Comparison of ENCODE assay signal across 8 cellular contexts in genomic region chr13:100673376-100673830, GRCh38. TPM values are rescaled to one million over a fixed set of nuclear protein-coding genes. Genes with fewer than 3 reads are reported as not detected.
DNase-seq lines count a peak whose midpoint lies in the region; ATAC-seq and TF ChIP-seq lines count a peak whose summit lies in the region.

No MANE protein-coding gene starts in this region.

- peak overlapping the region; percentile 91 for H3K27ac Mint-ChIP-seq in activated naive CD8-positive, alpha-beta T cell
- H3K27ac Mint-ChIP-seq in stimulated activated naive CD8-positive, alpha-beta T cell treated with anti-CD3 and anti-CD28 coated beads, Interleukin-15, amount 100 ng/mL, for 72 hours, result peak overlapping the region in 1 of 2 donors; percentile 99

- peaks cover 7% of the 10 kb centered on the region for H3K4me1 ChIP-seq in cardiac muscle cell (ENCODE audit: low read depth)

- peaks cover 33% of the 10 kb centered on the region for H3K4me1 Mint-ChIP-seq in activated naive CD8-positive, alpha-beta T cell (ENCODE audit: low read depth)
- peaks cover 28% of the 10 kb centered on the region for H3K4me1 Mint-ChIP-seq in stimulated activated naive CD8-positive, alpha-beta T cell treated with anti-CD3 and anti-CD28 coated beads, Interleukin-15, amount 100 ng/mL, for 72 hours

- H3K36me3 ChIP-seq in cardiac muscle cell, result no peaks in the 10 kb centered on the region

- peak overlapping the region; percentile 74 for H3K4me3 ChIP-seq in cardiac muscle cell

- TF ChIP-seq CTCF in cardiac muscle cell (IDR thresholded peaks at IDR 0.05; ENCODE audit: low read depth, low read length), result no peak

- H3K9me3 Mint-ChIP-seq in activated naive CD8-positive, alpha-beta T cell (ENCODE audit: low read depth), result no peaks in the 10 kb centered on the region
- H3K9me3 Mint-ChIP-seq in stimulated activated naive CD8-positive, alpha-beta T cell treated with anti-CD3 and anti-CD28 coated beads, Interleukin-15, amount 100 ng/mL, for 72 hours, result no peaks in the 10 kb centered on the region

- H3K36me3 Mint-ChIP-seq in activated naive CD8-positive, alpha-beta T cell, result peaks cover 5% of the 10 kb centered on the region

- peak in 1 of 2 donors; percentile 38 for DNase-seq in cardiac muscle cell (ENCODE audit: low read depth in 1 of 2, low spot score in 1 of 2)
- no peak for DNase-seq in left ventricle myocardium superior
- peak; percentile 30 for DNase-seq in iPS-NIHi7 (ENCODE audit: extremely low spot score)
- DNase-seq in stimulated activated naive CD8-positive, alpha-beta T cell treated with anti-CD3 and anti-CD28 coated beads, Interleukin-15, amount 100 ng/mL, for 72 hours, result peak in 1 of 2 donors; percentile 5
- no peak for DNase-seq in CD1c-positive myeloid dendritic cell (ENCODE audit: extremely low spot score)
- DNase-seq in NCI-H446 (lab: John Stamatoyannopoulos, UW), result no peak

- H3K9me3 ChIP-seq in cardiac muscle cell (ENCODE audit: low read depth), result no peaks in the 10 kb centered on the region

- H3K27ac ChIP-seq in cardiac muscle cell, result no peak overlapping the region

- no peak for ATAC-seq in left ventricle myocardium superior
- ATAC-seq in stimulated activated naive CD8-positive, alpha-beta T cell treated with anti-CD3 and anti-CD28 coated beads, Interleukin-15, amount 100 ng/mL, for 72 hours, result no peak
- no peak for ATAC-seq in GM21825 (IDR thresholded peaks at IDR 0.05; ENCODE audit: unreplicated experiment)

- H3K4me3 Mint-ChIP-seq in activated naive CD8-positive, alpha-beta T cell, result peak overlapping the region; percentile 91
- peak overlapping the region; percentile 92 to 97 for H3K4me3 Mint-ChIP-seq in stimulated activated naive CD8-positive, alpha-beta T cell treated with anti-CD3 and anti-CD28 coated beads, Interleukin-15, amount 100 ng/mL, for 72 hours

- intact Hi-C loops in left ventricle myocardium superior (cut with micrococcal nuclease), result no loop called here

- peaks cover 7% of the 10 kb centered on the region for H3K27me3 ChIP-seq in cardiac muscle cell

- no peaks in the 10 kb centered on the region for H3K27me3 Mint-ChIP-seq in activated naive CD8-positive, alpha-beta T cell
- no peaks in the 10 kb centered on the region for H3K27me3 Mint-ChIP-seq in stimulated activated naive CD8-positive, alpha-beta T cell treated with anti-CD3 and anti-CD28 coated beads, Interleukin-15, amount 100 ng/mL, for 72 hours

RNA-seq across cellular contexts. Expression of gene TMTC4, which starts 1.2 kb away (rescaled TPM):
- total RNA-seq in cardiac muscle cell, result 29.3 and 35.0 TPM in 2 replicates
- polyA plus RNA-seq in cardiac muscle cell, result 25.6 and 28.1 TPM in 2 replicates
- 8.4 TPM for total RNA-seq in left ventricle myocardium superior
